19 cellular contexts compared by ENCODE assay signal in genomic region chr22:33746501-33746928, GRCh38.
A peak's percentile ranks its signal among the peaks of the same experiment; 100 is the strongest.
DNase-seq lines count a peak whose midpoint lies in the region; ATAC-seq and TF ChIP-seq lines count a peak whose summit lies in the region.
"Had no signal": no experiment of that assay in that cellular context is flagged by ENCODE, and none has a peak within 500 bp of the region (broad histone marks: within the 10 kb centered on the region; RNA-seq: fewer than 3 reads in every experiment).

No MANE protein-coding gene starts in this region.

- H3K4me1 ChIP-seq in psoas muscle (peaks cover 6% of the 10 kb centered on the region), HAP-1 (no peaks in the 10 kb centered on the region)
- H3K4me1 ChIP-seq: BE2C, SJSA1 had no signal

- ATAC-seq in left lobe of liver, result peak; percentile 83
- ATAC-seq in psoas muscle, result no peak

- in situ Hi-C loops in Caki2 (cut with HindIII; ENCODE audit: low pct_unique_long_range_greater_than_20kb, low sequenced_read_pairs) (no loop called here), HAP-1 (cut with MboI; ENCODE audit: low sequenced_read_pairs) (no loop called here)

- no peak overlapping the region for H3K4me3 ChIP-seq in psoas muscle
- H3K4me3 ChIP-seq in HAP-1, result no peak overlapping the region
- H3K4me3 ChIP-seq: PC-9, SJSA1 had no signal

- intact Hi-C loops in psoas muscle (cut with DNase I), result no loop called here

- no peak for TF ChIP-seq CTCF in psoas muscle (IDR thresholded peaks at IDR 0.05)

- peak; percentile 83 for DNase-seq in Caki2 (ENCODE audit: low read depth)
- DNase-seq in HuH-7 (ENCODE audit: low spot score), result peak; percentile 35
- peak; percentile 64 for DNase-seq in left lobe of liver (ENCODE audit: low spot score)
- peak; percentile 63 for DNase-seq in mucosa of gallbladder (ENCODE audit: low spot score)
- DNase-seq in DMS79 (lab: John Stamatoyannopoulos, UW), result no peak
- DNase-seq in psoas muscle, result no peak
- DNase-seq in HAP-1 (ENCODE audit: low spot score in 2 of 2), result no peak
- no peak for DNase-seq in ecto neural progenitor cell (ENCODE audit: low spot score)
- DNase-seq: BE2C; Caco-2; CD4-positive, alpha-beta T cell; DMS79 treated with DMSO at 0.1 percent for 48 hours; NCI-H1417; NCI-H187 treated with DMSO at 0.1 percent for 48 hours; NCI-H2227 treated with DMSO at 0.1 percent for 48 hours; NCI-H510A treated with DMSO at 0.1 percent for 48 hours; PC-9 had no signal

- H3K27me3 ChIP-seq in psoas muscle (ENCODE audit: insufficient read depth in 3 of 3, low read length in 2 of 3) (no peaks in the 10 kb centered on the region), HAP-1 (ENCODE audit: low read depth) (no peaks in the 10 kb centered on the region)
- H3K27me3 ChIP-seq: BE2C, SJSA1 had no signal

- no peak overlapping the region for H3K27ac ChIP-seq in psoas muscle
- H3K27ac ChIP-seq: KMS-11, PC-9, SJSA1 had no signal

- H3K9me3 ChIP-seq in psoas muscle, result no peaks in the 10 kb centered on the region
- no peaks in the 10 kb centered on the region for H3K9me3 ChIP-seq in HAP-1
- H3K9me3 ChIP-seq: BE2C, Caco-2, SJSA1 had no signal

- 95 to 97% (median 96%) methylated on average over 3 of the region's 3 CpGs for WGBS in psoas muscle, 3 donors

- H3K36me3 ChIP-seq in psoas muscle (ENCODE audit: insufficient read depth in 1 of 2, low read depth in 1 of 2) (no peaks in the 10 kb centered on the region), HAP-1 (replicated peaks) (no peaks in the 10 kb centered on the region)
- H3K36me3 ChIP-seq: BE2C, SJSA1 had no signal

Comparison
In these comparisons a context has a peak if more than half of its experiments do, and no peak if none do; other contexts are left out.
1. DNase-seq: peak in Caki2 (single experiment), HuH-7 (single experiment), left lobe of liver (single experiment) and mucosa of gallbladder (single experiment); none in DMS79 (single experiment), psoas muscle (0 of 2), HAP-1 (0 of 2) and ecto neural progenitor cell (single experiment).